ENCODE assay signal across 1 cellular context in the genomic region with DNA sequence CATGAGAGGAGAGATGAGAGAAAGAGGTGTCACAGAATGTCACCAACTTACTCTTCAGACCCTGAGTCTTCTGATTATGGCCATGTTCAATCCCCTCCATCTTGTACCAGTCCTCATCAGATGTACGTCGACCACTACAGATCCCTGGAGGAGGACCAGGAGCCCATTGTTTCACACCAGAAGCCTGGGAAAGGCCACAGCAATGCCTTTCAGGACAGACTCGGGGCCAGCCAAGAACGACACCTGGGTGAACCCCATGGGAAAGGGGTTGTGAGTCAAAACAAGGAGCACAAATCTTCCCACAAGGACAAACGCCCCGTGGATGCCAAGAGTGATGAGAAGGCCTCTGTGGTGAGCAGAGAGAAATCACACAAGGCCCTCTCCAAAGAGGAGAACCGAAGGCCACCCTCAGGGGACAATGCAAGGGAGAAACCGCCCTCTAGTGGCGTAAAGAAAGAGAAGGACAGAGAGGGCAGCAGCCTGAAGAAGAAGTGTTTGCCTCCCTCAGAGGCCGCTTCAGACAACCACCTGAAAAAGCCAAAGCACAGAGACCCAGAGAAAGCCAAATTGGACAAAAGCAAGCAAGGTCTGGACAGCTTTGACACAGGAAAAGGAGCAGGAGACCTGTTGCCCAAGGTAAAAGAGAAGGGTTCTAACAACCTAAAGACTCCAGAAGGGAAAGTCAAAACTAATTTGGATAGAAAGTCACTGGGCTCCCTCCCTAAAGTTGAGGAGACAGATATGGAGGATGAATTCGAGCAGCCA.
TF ChIP-seq lines count a peak whose summit lies in the region.

No MANE protein-coding gene starts in this region.

TF ChIP-seq in K562, 482 proteins besides CTCF, POLR2A, EP300 and RAD21 (continues in another document):
- TF ChIP-seq, protein P1, sequence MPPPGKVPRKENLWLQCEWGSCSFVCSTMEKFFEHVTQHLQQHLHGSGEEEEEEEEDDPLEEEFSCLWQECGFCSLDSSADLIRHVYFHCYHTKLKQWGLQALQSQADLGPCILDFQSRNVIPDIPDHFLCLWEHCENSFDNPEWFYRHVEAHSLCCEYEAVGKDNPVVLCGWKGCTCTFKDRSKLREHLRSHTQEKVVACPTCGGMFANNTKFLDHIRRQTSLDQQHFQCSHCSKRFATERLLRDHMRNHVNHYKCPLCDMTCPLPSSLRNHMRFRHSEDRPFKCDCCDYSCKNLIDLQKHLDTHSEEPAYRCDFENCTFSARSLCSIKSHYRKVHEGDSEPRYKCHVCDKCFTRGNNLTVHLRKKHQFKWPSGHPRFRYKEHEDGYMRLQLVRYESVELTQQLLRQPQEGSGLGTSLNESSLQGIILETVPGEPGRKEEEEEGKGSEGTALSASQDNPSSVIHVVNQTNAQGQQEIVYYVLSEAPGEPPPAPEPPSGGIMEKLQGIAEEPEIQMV (tag; conservative IDR thresholded peaks at IDR 0.05; ENCODE audit: low read depth), result no peak
- no peak for TF ChIP-seq ZKSCAN8 (CRISPR knock-in tag; IDR thresholded peaks at IDR 0.05)
- TF ChIP-seq GTF2F1 (IDR thresholded peaks at IDR 0.05; ENCODE audit: low read depth, low read length), result no peak
- TF ChIP-seq, protein P2, sequence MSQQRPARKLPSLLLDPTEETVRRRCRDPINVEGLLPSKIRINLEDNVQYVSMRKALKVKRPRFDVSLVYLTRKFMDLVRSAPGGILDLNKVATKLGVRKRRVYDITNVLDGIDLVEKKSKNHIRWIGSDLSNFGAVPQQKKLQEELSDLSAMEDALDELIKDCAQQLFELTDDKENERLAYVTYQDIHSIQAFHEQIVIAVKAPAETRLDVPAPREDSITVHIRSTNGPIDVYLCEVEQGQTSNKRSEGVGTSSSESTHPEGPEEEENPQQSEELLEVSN (IDR thresholded peaks at IDR 0.05; ENCODE audit: borderline replicate concordance in 1 of 2, extremely low read depth in 1 of 2, insufficient read depth in 1 of 2, insufficient read length in 1 of 2, low read depth in 1 of 2, low read length in 1 of 2, poor library complexity in 1 of 2, severe bottlenecking in 1 of 2), result no peak
- TF ChIP-seq EZH2 (IDR thresholded peaks at IDR 0.05; ENCODE audit: borderline replicate concordance, low read depth, low read length), result no peak
- TF ChIP-seq TAF7 (tag; IDR thresholded peaks at IDR 0.05), result no peak
- TF ChIP-seq TCF7 (IDR thresholded peaks at IDR 0.05; ENCODE audit: borderline replicate concordance), result no peak
- TF ChIP-seq, protein P3, sequence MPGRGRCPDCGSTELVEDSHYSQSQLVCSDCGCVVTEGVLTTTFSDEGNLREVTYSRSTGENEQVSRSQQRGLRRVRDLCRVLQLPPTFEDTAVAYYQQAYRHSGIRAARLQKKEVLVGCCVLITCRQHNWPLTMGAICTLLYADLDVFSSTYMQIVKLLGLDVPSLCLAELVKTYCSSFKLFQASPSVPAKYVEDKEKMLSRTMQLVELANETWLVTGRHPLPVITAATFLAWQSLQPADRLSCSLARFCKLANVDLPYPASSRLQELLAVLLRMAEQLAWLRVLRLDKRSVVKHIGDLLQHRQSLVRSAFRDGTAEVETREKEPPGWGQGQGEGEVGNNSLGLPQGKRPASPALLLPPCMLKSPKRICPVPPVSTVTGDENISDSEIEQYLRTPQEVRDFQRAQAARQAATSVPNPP (IDR thresholded peaks at IDR 0.05; ENCODE audit: borderline replicate concordance, insufficient read depth, insufficient read length), result no peak
- no peak for TF ChIP-seq ZKSCAN3 (CRISPR knock-in tag; IDR thresholded peaks at IDR 0.05)
- TF ChIP-seq, protein P4, sequence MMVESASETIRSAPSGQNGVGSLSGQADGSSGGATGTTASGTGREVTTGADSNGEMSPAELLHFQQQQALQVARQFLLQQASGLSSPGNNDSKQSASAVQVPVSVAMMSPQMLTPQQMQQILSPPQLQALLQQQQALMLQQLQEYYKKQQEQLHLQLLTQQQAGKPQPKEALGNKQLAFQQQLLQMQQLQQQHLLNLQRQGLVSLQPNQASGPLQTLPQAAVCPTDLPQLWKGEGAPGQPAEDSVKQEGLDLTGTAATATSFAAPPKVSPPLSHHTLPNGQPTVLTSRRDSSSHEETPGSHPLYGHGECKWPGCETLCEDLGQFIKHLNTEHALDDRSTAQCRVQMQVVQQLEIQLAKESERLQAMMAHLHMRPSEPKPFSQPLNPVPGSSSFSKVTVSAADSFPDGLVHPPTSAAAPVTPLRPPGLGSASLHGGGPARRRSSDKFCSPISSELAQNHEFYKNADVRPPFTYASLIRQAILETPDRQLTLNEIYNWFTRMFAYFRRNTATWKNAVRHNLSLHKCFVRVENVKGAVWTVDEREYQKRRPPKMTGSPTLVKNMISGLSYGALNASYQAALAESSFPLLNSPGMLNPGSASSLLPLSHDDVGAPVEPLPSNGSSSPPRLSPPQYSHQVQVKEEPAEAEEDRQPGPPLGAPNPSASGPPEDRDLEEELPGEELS (CRISPR knock-in tag; IDR thresholded peaks at IDR 0.05; ENCODE audit: borderline replicate concordance), result no peak
- TF ChIP-seq ZNF146 (CRISPR knock-in tag; IDR thresholded peaks at IDR 0.05; ENCODE audit: unreplicated experiment), result no peak
- no peak for TF ChIP-seq YBX1 (IDR thresholded peaks at IDR 0.05)
- TF ChIP-seq, protein P5, sequence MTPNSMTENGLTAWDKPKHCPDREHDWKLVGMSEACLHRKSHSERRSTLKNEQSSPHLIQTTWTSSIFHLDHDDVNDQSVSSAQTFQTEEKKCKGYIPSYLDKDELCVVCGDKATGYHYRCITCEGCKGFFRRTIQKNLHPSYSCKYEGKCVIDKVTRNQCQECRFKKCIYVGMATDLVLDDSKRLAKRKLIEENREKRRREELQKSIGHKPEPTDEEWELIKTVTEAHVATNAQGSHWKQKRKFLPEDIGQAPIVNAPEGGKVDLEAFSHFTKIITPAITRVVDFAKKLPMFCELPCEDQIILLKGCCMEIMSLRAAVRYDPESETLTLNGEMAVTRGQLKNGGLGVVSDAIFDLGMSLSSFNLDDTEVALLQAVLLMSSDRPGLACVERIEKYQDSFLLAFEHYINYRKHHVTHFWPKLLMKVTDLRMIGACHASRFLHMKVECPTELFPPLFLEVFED (CRISPR knock-in tag; conservative IDR thresholded peaks at IDR 0.05), result 0 out of 2 replicates have a peak, but pooled peaks have one; percentile 15
- TF ChIP-seq, protein P6, sequence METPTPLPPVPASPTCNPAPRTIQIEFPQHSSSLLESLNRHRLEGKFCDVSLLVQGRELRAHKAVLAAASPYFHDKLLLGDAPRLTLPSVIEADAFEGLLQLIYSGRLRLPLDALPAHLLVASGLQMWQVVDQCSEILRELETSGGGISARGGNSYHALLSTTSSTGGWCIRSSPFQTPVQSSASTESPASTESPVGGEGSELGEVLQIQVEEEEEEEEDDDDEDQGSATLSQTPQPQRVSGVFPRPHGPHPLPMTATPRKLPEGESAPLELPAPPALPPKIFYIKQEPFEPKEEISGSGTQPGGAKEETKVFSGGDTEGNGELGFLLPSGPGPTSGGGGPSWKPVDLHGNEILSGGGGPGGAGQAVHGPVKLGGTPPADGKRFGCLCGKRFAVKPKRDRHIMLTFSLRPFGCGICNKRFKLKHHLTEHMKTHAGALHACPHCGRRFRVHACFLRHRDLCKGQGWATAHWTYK (CRISPR knock-in tag; IDR thresholded peaks at IDR 0.05), result no peak
- no peak for TF ChIP-seq NCOA2 (IDR thresholded peaks at IDR 0.05; ENCODE audit: partially characterized antibody in 2 of 2)
- no peak for TF ChIP-seq TSC22D4 (tag; IDR thresholded peaks at IDR 0.05)
- peak; percentile 85 for TF ChIP-seq XRCC5 (IDR thresholded peaks at IDR 0.05; ENCODE audit: low read depth, low read length)
- TF ChIP-seq CC2D1A (IDR thresholded peaks at IDR 0.05), result 0 out of 2 replicates have a peak, but pooled peaks have one; percentile 57
- TF ChIP-seq, protein P7, sequence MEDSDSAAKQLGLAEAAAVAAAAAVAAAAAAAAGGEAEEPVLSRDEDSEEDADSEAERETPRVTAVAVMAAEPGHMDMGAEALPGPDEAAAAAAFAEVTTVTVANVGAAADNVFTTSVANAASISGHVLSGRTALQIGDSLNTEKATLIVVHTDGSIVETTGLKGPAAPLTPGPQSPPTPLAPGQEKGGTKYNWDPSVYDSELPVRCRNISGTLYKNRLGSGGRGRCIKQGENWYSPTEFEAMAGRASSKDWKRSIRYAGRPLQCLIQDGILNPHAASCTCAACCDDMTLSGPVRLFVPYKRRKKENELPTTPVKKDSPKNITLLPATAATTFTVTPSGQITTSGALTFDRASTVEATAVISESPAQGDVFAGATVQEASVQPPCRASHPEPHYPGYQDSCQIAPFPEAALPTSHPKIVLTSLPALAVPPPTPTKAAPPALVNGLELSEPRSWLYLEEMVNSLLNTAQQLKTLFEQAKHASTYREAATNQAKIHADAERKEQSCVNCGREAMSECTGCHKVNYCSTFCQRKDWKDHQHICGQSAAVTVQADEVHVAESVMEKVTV (CRISPR knock-in tag; IDR thresholded peaks at IDR 0.05), result peak; percentile 37; the same call in 1 of the 2 replicates
- TF ChIP-seq TGIF2 (CRISPR knock-in tag; IDR thresholded peaks at IDR 0.05), result no peak
- TF ChIP-seq, protein P8, sequence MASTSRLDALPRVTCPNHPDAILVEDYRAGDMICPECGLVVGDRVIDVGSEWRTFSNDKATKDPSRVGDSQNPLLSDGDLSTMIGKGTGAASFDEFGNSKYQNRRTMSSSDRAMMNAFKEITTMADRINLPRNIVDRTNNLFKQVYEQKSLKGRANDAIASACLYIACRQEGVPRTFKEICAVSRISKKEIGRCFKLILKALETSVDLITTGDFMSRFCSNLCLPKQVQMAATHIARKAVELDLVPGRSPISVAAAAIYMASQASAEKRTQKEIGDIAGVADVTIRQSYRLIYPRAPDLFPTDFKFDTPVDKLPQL (IDR thresholded peaks at IDR 0.05; ENCODE audit: extremely low read depth, insufficient read length), result no peak
- TF ChIP-seq, protein P9, sequence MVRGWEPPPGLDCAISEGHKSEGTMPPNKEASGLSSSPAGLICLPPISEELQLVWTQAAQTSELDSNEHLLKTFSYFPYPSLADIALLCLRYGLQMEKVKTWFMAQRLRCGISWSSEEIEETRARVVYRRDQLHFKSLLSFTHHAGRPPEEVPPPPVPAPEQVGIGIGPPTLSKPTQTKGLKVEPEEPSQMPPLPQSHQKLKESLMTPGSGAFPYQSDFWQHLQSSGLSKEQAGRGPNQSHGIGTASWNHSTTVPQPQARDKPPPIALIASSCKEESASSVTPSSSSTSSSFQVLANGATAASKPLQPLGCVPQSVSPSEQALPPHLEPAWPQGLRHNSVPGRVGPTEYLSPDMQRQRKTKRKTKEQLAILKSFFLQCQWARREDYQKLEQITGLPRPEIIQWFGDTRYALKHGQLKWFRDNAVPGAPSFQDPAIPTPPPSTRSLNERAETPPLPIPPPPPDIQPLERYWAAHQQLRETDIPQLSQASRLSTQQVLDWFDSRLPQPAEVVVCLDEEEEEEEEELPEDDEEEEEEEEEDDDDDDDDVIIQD (CRISPR knock-in tag; IDR thresholded peaks at IDR 0.05), result no peak
- TF ChIP-seq EP400 (IDR thresholded peaks at IDR 0.05), result no peak
- TF ChIP-seq ZNF57 (CRISPR knock-in tag; IDR thresholded peaks at IDR 0.05), result no peak
- peak; percentile 70 for TF ChIP-seq SMC3 (conservative IDR thresholded peaks at IDR 0.05; ENCODE audit: insufficient read depth, low read depth, low read length)
- TF ChIP-seq PML (IDR thresholded peaks at IDR 0.05; ENCODE audit: low read length), result 0 out of 2 replicates have a peak, but pooled peaks have one; percentile 22
- no peak for TF ChIP-seq BDP1 (IDR thresholded peaks at IDR 0.05; ENCODE audit: insufficient read depth, insufficient read length)
- TF ChIP-seq LARP7 (IDR thresholded peaks at IDR 0.05), result no peak
- no peak for TF ChIP-seq NONO (IDR thresholded peaks at IDR 0.05; ENCODE audit: low read depth in 2 of 2, low read length in 1 of 2)
- TF ChIP-seq KAT7 (CRISPR knock-in tag; IDR thresholded peaks at IDR 0.05; ENCODE audit: borderline replicate concordance), result 0 out of 2 replicates have a peak, but pooled peaks have one; percentile 53
- TF ChIP-seq, protein P10, sequence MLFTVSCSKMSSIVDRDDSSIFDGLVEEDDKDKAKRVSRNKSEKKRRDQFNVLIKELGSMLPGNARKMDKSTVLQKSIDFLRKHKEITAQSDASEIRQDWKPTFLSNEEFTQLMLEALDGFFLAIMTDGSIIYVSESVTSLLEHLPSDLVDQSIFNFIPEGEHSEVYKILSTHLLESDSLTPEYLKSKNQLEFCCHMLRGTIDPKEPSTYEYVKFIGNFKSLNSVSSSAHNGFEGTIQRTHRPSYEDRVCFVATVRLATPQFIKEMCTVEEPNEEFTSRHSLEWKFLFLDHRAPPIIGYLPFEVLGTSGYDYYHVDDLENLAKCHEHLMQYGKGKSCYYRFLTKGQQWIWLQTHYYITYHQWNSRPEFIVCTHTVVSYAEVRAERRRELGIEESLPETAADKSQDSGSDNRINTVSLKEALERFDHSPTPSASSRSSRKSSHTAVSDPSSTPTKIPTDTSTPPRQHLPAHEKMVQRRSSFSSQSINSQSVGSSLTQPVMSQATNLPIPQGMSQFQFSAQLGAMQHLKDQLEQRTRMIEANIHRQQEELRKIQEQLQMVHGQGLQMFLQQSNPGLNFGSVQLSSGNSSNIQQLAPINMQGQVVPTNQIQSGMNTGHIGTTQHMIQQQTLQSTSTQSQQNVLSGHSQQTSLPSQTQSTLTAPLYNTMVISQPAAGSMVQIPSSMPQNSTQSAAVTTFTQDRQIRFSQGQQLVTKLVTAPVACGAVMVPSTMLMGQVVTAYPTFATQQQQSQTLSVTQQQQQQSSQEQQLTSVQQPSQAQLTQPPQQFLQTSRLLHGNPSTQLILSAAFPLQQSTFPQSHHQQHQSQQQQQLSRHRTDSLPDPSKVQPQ (CRISPR knock-in tag; IDR thresholded peaks at IDR 0.05; ENCODE audit: borderline replicate concordance), result no peak
- TF ChIP-seq, protein P11, sequence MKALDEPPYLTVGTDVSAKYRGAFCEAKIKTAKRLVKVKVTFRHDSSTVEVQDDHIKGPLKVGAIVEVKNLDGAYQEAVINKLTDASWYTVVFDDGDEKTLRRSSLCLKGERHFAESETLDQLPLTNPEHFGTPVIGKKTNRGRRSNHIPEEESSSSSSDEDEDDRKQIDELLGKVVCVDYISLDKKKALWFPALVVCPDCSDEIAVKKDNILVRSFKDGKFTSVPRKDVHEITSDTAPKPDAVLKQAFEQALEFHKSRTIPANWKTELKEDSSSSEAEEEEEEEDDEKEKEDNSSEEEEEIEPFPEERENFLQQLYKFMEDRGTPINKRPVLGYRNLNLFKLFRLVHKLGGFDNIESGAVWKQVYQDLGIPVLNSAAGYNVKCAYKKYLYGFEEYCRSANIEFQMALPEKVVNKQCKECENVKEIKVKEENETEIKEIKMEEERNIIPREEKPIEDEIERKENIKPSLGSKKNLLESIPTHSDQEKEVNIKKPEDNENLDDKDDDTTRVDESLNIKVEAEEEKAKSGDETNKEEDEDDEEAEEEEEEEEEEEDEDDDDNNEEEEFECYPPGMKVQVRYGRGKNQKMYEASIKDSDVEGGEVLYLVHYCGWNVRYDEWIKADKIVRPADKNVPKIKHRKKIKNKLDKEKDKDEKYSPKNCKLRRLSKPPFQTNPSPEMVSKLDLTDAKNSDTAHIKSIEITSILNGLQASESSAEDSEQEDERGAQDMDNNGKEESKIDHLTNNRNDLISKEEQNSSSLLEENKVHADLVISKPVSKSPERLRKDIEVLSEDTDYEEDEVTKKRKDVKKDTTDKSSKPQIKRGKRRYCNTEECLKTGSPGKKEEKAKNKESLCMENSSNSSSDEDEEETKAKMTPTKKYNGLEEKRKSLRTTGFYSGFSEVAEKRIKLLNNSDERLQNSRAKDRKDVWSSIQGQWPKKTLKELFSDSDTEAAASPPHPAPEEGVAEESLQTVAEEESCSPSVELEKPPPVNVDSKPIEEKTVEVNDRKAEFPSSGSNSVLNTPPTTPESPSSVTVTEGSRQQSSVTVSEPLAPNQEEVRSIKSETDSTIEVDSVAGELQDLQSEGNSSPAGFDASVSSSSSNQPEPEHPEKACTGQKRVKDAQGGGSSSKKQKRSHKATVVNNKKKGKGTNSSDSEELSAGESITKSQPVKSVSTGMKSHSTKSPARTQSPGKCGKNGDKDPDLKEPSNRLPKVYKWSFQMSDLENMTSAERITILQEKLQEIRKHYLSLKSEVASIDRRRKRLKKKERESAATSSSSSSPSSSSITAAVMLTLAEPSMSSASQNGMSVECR (CRISPR knock-in tag; IDR thresholded peaks at IDR 0.05), result no peak
- no peak for TF ChIP-seq HDAC1 (IDR thresholded peaks at IDR 0.05)
- no peak for TF ChIP-seq NCOR1 (IDR thresholded peaks at IDR 0.05)
